8 cellular contexts compared by ENCODE assay signal in genomic region chr1:53890522-53890941, GRCh38. TPM values are rescaled to one million over a fixed set of nuclear protein-coding genes. Genes with fewer than 3 reads are reported as not detected.
A peak's percentile ranks its signal among the peaks of the same experiment; 100 is the strongest.
DNase-seq lines count a peak whose midpoint lies in the region; ATAC-seq and TF ChIP-seq lines count a peak whose summit lies in the region.

No MANE protein-coding gene starts in this region.

- no peaks in the 10 kb centered on the region for H3K36me3 ChIP-seq in HAP-1 (replicated peaks)

- H3K4me3 ChIP-seq in AG04450 (ENCODE audit: low read depth, low read length) (peak overlapping the region; percentile 99), HAP-1 (peak overlapping the region; percentile 86; the same call in 1 of the 2 replicates)

- H3K36me3 Mint-ChIP-seq in naive thymus-derived CD8-positive, alpha-beta T cell: peaks cover 0 to 16% (median 2%) of the 10 kb centered on the region in 3 donors

- peaks cover 9 to 43% (median 40%) of the 10 kb centered on the region in 4 donors for H3K4me1 Mint-ChIP-seq in naive thymus-derived CD8-positive, alpha-beta T cell

- in situ Hi-C loops in HAP-1 (cut with MboI; ENCODE audit: low sequenced_read_pairs): no loop called here

- peak overlapping the region; percentile 93 to 97 (median 95) for H3K4me3 Mint-ChIP-seq in naive thymus-derived CD8-positive, alpha-beta T cell

- H3K9me3 Mint-ChIP-seq in naive thymus-derived CD8-positive, alpha-beta T cell: no peaks in the 10 kb centered on the region

- H3K27ac ChIP-seq in AG04450 (ENCODE audit: low read depth, low read length) (no peak overlapping the region), angular gyrus (ENCODE audit: low read depth, low read length) (peak overlapping the region; percentile 37)

- no peaks in the 10 kb centered on the region for H3K27me3 ChIP-seq in AG04450 (ENCODE audit: control insufficient read depth, insufficient read depth, low read length)
- H3K27me3 ChIP-seq in HAP-1 (ENCODE audit: low read depth): no peaks in the 10 kb centered on the region

- H3K9me3 ChIP-seq in AG04450 (ENCODE audit: control insufficient read depth, insufficient read depth, low read length): no peaks in the 10 kb centered on the region; the same call in 1 of the 2 replicates
- H3K9me3 ChIP-seq in HAP-1: no peaks in the 10 kb centered on the region

- peaks cover 2 to 10% (median 5%) of the 10 kb centered on the region in 5 donors for H3K27me3 Mint-ChIP-seq in naive thymus-derived CD8-positive, alpha-beta T cell

- CTCF ChIA-PET in AG04450 (lab: Charles Lee): no interaction called here

- peaks cover 5% of the 10 kb centered on the region for H3K4me1 ChIP-seq in HAP-1

- POLR2A ChIA-PET in AG04450 (lab: Yijun Ruan, JAX): interaction anchor here (2.2 kb wide), 1 partner anchor 55 kb away, joined by 15 read pairs; the partner anchor contains the start of genes IFT25 and LRRC42
- POLR2A ChIA-PET in naive thymus-derived CD8-positive, alpha-beta T cell (lab: Charles Lee): interaction anchor here (0.6 to 2.6 kb wide), 3 partner anchors 11 to 55 kb away, joined by 4 to 24 read pairs (median 5); partner anchors contain the start of genes IFT25 and LRRC42

- H3K27ac Mint-ChIP-seq in naive thymus-derived CD8-positive, alpha-beta T cell: peak overlapping the region in 8 of 10 donors; percentile 91 to 97 (median 95)

- TF ChIP-seq CTCF in AG04450 (IDR thresholded peaks at IDR 0.05; ENCODE audit: low read depth, low read length): no peak

- ATAC-seq in naive thymus-derived CD8-positive, alpha-beta T cell: no peak
- ATAC-seq in HG02623 (IDR thresholded peaks at IDR 0.05; ENCODE audit: unreplicated experiment): no peak

- DNase-seq in AG04450 (ENCODE audit: low read depth, low spot score) (no peak), HAP-1 (ENCODE audit: low spot score in 2 of 2) (no peak), NCI-H2081 (lab: John Stamatoyannopoulos, UW) (no peak), D341Med (ENCODE audit: low spot score) (no peak), activated gamma-delta T cell (lab: John Stamatoyannopoulos, UW) (no peak)
- no peak for DNase-seq in naive thymus-derived CD8-positive, alpha-beta T cell

RNA-seq across cellular contexts. Expression of gene YIPF1, which starts 0.9 kb away (rescaled TPM):
- 48.5 and 52.4 TPM in 2 replicates for polyA plus RNA-seq in AG04450 (2011; rRNA removed)
- polyA minus RNA-seq in AG04450 (2011; rRNA and poly(A)+ RNA removed): 29.8 and 30.9 TPM in 2 replicates
- total RNA-seq in naive thymus-derived CD8-positive, alpha-beta T cell: 10 to 100 TPM; 13.6 to 16.2 TPM
- polyA plus RNA-seq in naive thymus-derived CD8-positive, alpha-beta T cell: 10 to 100 TPM; 22.3 to 25.6 (median 24.2) TPM

RNA-seq across cellular contexts. Expression of gene DIO1, which starts 3.5 kb away (rescaled TPM):
- polyA plus RNA-seq in AG04450 (2011; rRNA removed): not detected in 2 replicates
- polyA minus RNA-seq in AG04450 (2011; rRNA and poly(A)+ RNA removed): not detected in 2 replicates
- total RNA-seq in naive thymus-derived CD8-positive, alpha-beta T cell: not detected
- polyA plus RNA-seq in naive thymus-derived CD8-positive, alpha-beta T cell: not detected

RNA-seq across cellular contexts. Expression of gene NDC1, which starts 52.4 kb away (rescaled TPM):
- polyA plus RNA-seq in AG04450 (2011; rRNA removed): 13.1 and 19.0 TPM in 2 replicates
- 24.9 and 39.6 TPM in 2 replicates for polyA minus RNA-seq in AG04450 (2011; rRNA and poly(A)+ RNA removed)
- 10 to 100 TPM; 14.7 to 15.0 TPM for total RNA-seq in naive thymus-derived CD8-positive, alpha-beta T cell
- polyA plus RNA-seq in naive thymus-derived CD8-positive, alpha-beta T cell: 1 to 10 TPM; 5.8 to 6.4 (median 6.3) TPM

RNA-seq across cellular contexts. Expression of gene IFT25, which starts 55.0 kb away (rescaled TPM):
- polyA plus RNA-seq in AG04450 (2011; rRNA removed): 41.9 and 54.2 TPM in 2 replicates
- 3.2 and 8.2 TPM in 2 replicates for polyA minus RNA-seq in AG04450 (2011; rRNA and poly(A)+ RNA removed)
- 10 to 100 TPM; 43.2 to 47.5 TPM for total RNA-seq in naive thymus-derived CD8-positive, alpha-beta T cell
- polyA plus RNA-seq in naive thymus-derived CD8-positive, alpha-beta T cell: 10 to 100 TPM; 34.9 to 53.7 (median 46.8) TPM

RNA-seq across cellular contexts. Expression of gene LRRC42, which starts 55.6 kb away (rescaled TPM):
- 44.5 and 51.4 TPM in 2 replicates for polyA plus RNA-seq in AG04450 (2011; rRNA removed)
- 27.5 and 29.5 TPM in 2 replicates for polyA minus RNA-seq in AG04450 (2011; rRNA and poly(A)+ RNA removed)
- total RNA-seq in naive thymus-derived CD8-positive, alpha-beta T cell: 1 to 10 TPM; 7.8 to 9.8 TPM
- polyA plus RNA-seq in naive thymus-derived CD8-positive, alpha-beta T cell: 10 to 100 TPM in 1 of 3 donors, 1 to 10 TPM in 2; 9.1 to 10.5 (median 9.1) TPM
